ENCODE assay signal across 3 cellular contexts in the genomic region with DNA sequence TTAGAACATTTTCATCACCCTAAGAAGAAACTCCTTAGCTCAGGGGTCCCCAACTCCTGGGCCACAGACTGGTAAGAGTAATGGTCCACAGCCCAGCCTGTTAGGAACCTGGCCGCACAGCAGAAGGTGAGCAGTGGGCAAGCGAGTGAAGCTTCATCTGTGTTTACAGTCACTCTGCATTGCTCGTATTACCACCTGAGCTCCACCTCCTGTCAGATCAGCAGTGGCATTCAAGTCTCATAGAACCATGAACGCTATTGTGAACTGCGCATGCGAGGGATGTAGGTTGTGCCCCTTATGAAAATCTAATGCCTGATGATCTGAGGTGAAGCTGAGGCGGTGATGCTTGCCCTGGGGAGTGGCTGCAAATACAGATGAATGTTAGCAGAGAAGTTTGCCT.
TF ChIP-seq lines count a peak whose summit lies in the region.

No MANE protein-coding gene starts in this region.

TF ChIP-seq in HCT116, 20 proteins besides CTCF, POLR2A, EP300 and RAD21:
- TF ChIP-seq CBX3 (IDR thresholded peaks at IDR 0.05; ENCODE audit: low read depth) (peak; percentile 64; the same call in 1 of the 2 replicates), SIN3A (IDR thresholded peaks at IDR 0.05; ENCODE audit: low read depth) (no peak), EZH2 (IDR thresholded peaks at IDR 0.05) (no peak)

TF ChIP-seq in HEK293, 187 proteins besides CTCF, POLR2A, EP300 and RAD21:
- TF ChIP-seq KLF7 (tag by site-specific recombination; IDR thresholded peaks at IDR 0.05; ENCODE audit: borderline replicate concordance) (no peak), ZNF610 (tag by site-specific recombination; IDR thresholded peaks at IDR 0.05; ENCODE audit: borderline replicate concordance) (peak; percentile 96)

TF ChIP-seq in K562, 482 proteins besides CTCF, POLR2A, EP300 and RAD21:
- no peak for TF ChIP-seq HDAC8 (tag; IDR thresholded peaks at IDR 0.05)
- TF ChIP-seq TRIM24 (IDR thresholded peaks at IDR 0.05): peak in 1 of 2 experiments; percentile 23; a peak in 1 of 4 replicates
- 0 out of 2 replicates have a peak, but pooled peaks have one; percentile 34 for TF ChIP-seq TRIM28 (IDR thresholded peaks at IDR 0.05)
